In genomic region chr3:18813300-18813699, GRCh38 we compare ENCODE assay signal across 8 cellular contexts.
"Had no signal": no experiment of that assay in that cellular context is flagged by ENCODE, and none has a peak within 500 bp of the region (broad histone marks: within the 10 kb centered on the region; RNA-seq: fewer than 3 reads in every experiment).

No MANE protein-coding gene starts in this region.

- H3K4me3 Mint-ChIP-seq: GM23338, H9 had no signal

- H3K4me3 ChIP-seq: GM23338 had no signal

- H3K27ac ChIP-seq: HL-60 had no signal

- H3K9me3 Mint-ChIP-seq: GM23338, H9 had no signal

- FAIRE-seq: H1, H54 had no signal

- H2AFZ ChIP-seq: GM23338 had no signal

- H3K27ac Mint-ChIP-seq: GM23338 had no signal

- DNase-seq: H9, HCEC 1CT, IMR-90, KBM-7 had no signal

- H3K4me2 ChIP-seq: GM23338 had no signal

- ATAC-seq: GM23338 had no signal
